ENCODE assay signal across 11 cellular contexts in genomic region chrX:3143043-3143799, GRCh38.
DNase-seq lines count a peak whose midpoint lies in the region; ATAC-seq and TF ChIP-seq lines count a peak whose summit lies in the region.
"Had no signal": no experiment of that assay in that cellular context is flagged by ENCODE, and none has a peak within 500 bp of the region (broad histone marks: within the 10 kb centered on the region; RNA-seq: fewer than 3 reads in every experiment).

No MANE protein-coding gene starts in this region.

- H3K9me3 Mint-ChIP-seq in activated CD8-positive, alpha-beta T cell treated with anti-CD3 and anti-CD28 coated beads, Interleukin-2, amount 10 ng/mL, durations not matched to agents 7 days and 5 days (ENCODE audit: insufficient read depth) = peaks cover 11% of the 10 kb centered on the region
- peaks cover 26 to 35% of the 10 kb centered on the region in 2 donors for H3K9me3 Mint-ChIP-seq in stimulated activated naive CD8-positive, alpha-beta T cell treated with anti-CD3 and anti-CD28 coated beads, Interleukin-15, amount 100 ng/mL, for 72 hours
- H3K9me3 Mint-ChIP-seq: GM23338 had no signal

- H3K27me3 ChIP-seq in foreskin keratinocyte = no peaks in the 10 kb centered on the region

- CTCF ChIA-PET in activated CD8-positive, alpha-beta T cell treated with anti-CD3 and anti-CD28 coated beads, Interleukin-2, amount 10 ng/mL, durations not matched to agents 7 days and 5 days (lab: Charles Lee) = no interaction called here

- POLR2A ChIA-PET in activated CD8-positive, alpha-beta T cell treated with anti-CD3 and anti-CD28 coated beads, Interleukin-2, amount 10 ng/mL, durations not matched to agents 7 days and 5 days (lab: Charles Lee) = no interaction called here

- in situ Hi-C loops in KBM-7 (cut with MboI; ENCODE audit: low pct_unique_long_range_greater_than_20kb, low sequenced_read_pairs) = no loop called here

- DNase-seq in stimulated activated CD4-positive, alpha-beta T cell treated with anti-CD3 and anti-CD28 coated beads, Interleukin-15, amount 100 ng/mL, for 24 hours = peak; percentile 3
- no peak for DNase-seq in stimulated activated CD4-positive, alpha-beta T cell treated with anti-CD3 and anti-CD28 coated beads, Interleukin-12 subunit alpha, Interleukin-12 subunit beta, amount 100 ng/mL, for 4 hours
- DNase-seq in KBM-7 (peak; percentile 48), T-helper 9 cell (no peak), foreskin keratinocyte (no peak)
- peak; percentile 19 for DNase-seq in activated CD8-positive, alpha-beta T cell treated with anti-CD3 and anti-CD28 coated beads, Interleukin-2, amount 10 ng/mL, durations not matched to agents 7 days and 5 days
- DNase-seq in stimulated activated naive CD8-positive, alpha-beta T cell treated with anti-CD3 and anti-CD28 coated beads, Interleukin-15, amount 100 ng/mL, for 72 hours = peak; percentile 1 to 9
- DNase-seq: NCI-H2081 treated with DMSO at 0.1 percent for 48 hours had no signal

- H3K4me3 Mint-ChIP-seq in activated CD8-positive, alpha-beta T cell treated with anti-CD3 and anti-CD28 coated beads, Interleukin-2, amount 10 ng/mL, durations not matched to agents 7 days and 5 days = no peak overlapping the region
- H3K4me3 Mint-ChIP-seq in stimulated activated naive CD8-positive, alpha-beta T cell treated with anti-CD3 and anti-CD28 coated beads, Interleukin-15, amount 100 ng/mL, for 72 hours = peak overlapping the region; percentile 74 to 76
- H3K4me3 Mint-ChIP-seq: GM23338, neural crest cell had no signal

- H3K4me1 ChIP-seq in foreskin keratinocyte = no peaks in the 10 kb centered on the region

- H3K27ac ChIP-seq in foreskin keratinocyte = no peak overlapping the region

- no peak for TF ChIP-seq CTCF in foreskin keratinocyte (conservative IDR thresholded peaks at IDR 0.05)

- H3K36me3 Mint-ChIP-seq in activated CD8-positive, alpha-beta T cell treated with anti-CD3 and anti-CD28 coated beads, Interleukin-2, amount 10 ng/mL, durations not matched to agents 7 days and 5 days (ENCODE audit: low read depth) = peaks cover 9% of the 10 kb centered on the region

- no peaks in the 10 kb centered on the region for H3K27me3 Mint-ChIP-seq in activated CD8-positive, alpha-beta T cell treated with anti-CD3 and anti-CD28 coated beads, Interleukin-2, amount 10 ng/mL, durations not matched to agents 7 days and 5 days (ENCODE audit: low read depth)
- peaks cover 10% of the 10 kb centered on the region for H3K27me3 Mint-ChIP-seq in stimulated activated naive CD8-positive, alpha-beta T cell treated with anti-CD3 and anti-CD28 coated beads, Interleukin-15, amount 100 ng/mL, for 72 hours

- ATAC-seq in activated CD8-positive, alpha-beta T cell treated with anti-CD3 and anti-CD28 coated beads, Interleukin-2, amount 10 ng/mL, durations not matched to agents 7 days and 5 days = peak; percentile 27
- peak; percentile 59 for ATAC-seq in stimulated activated naive CD8-positive, alpha-beta T cell treated with anti-CD3 and anti-CD28 coated beads, Interleukin-15, amount 100 ng/mL, for 72 hours
- ATAC-seq in GM21367 (IDR thresholded peaks at IDR 0.05; ENCODE audit: unreplicated experiment) (no peak), foreskin keratinocyte (no peak)
- ATAC-seq: GM23338 had no signal

- H3K27ac Mint-ChIP-seq in activated CD8-positive, alpha-beta T cell treated with anti-CD3 and anti-CD28 coated beads, Interleukin-2, amount 10 ng/mL, durations not matched to agents 7 days and 5 days = peak overlapping the region; percentile 81
- peak overlapping the region; percentile 68 to 91 for H3K27ac Mint-ChIP-seq in stimulated activated naive CD8-positive, alpha-beta T cell treated with anti-CD3 and anti-CD28 coated beads, Interleukin-15, amount 100 ng/mL, for 72 hours
- H3K27ac Mint-ChIP-seq: GM23338 had no signal

- H3K4me1 Mint-ChIP-seq in activated CD8-positive, alpha-beta T cell treated with anti-CD3 and anti-CD28 coated beads, Interleukin-2, amount 10 ng/mL, durations not matched to agents 7 days and 5 days (ENCODE audit: low read depth) = peaks cover 19% of the 10 kb centered on the region
- peaks cover 18% of the 10 kb centered on the region for H3K4me1 Mint-ChIP-seq in stimulated activated naive CD8-positive, alpha-beta T cell treated with anti-CD3 and anti-CD28 coated beads, Interleukin-15, amount 100 ng/mL, for 72 hours

Comparison
In these comparisons a context has a peak if more than half of its experiments do, and no peak if none do; other contexts are left out.
1. DNase-seq: peak in stimulated activated CD4-positive, alpha-beta T cell treated with anti-CD3 and anti-CD28 coated beads, Interleukin-15, amount 100 ng/mL, for 24 hours (single experiment), KBM-7 (single experiment), activated CD8-positive, alpha-beta T cell treated with anti-CD3 and anti-CD28 coated beads, Interleukin-2, amount 10 ng/mL, durations not matched to agents 7 days and 5 days (single experiment) and stimulated activated naive CD8-positive, alpha-beta T cell treated with anti-CD3 and anti-CD28 coated beads, Interleukin-15, amount 100 ng/mL, for 72 hours (2 of 2); none in stimulated activated CD4-positive, alpha-beta T cell treated with anti-CD3 and anti-CD28 coated beads, Interleukin-12 subunit alpha, Interleukin-12 subunit beta, amount 100 ng/mL, for 4 hours (single experiment), T-helper 9 cell (single experiment) and foreskin keratinocyte (0 of 2).
2. ATAC-seq: peak in activated CD8-positive, alpha-beta T cell treated with anti-CD3 and anti-CD28 coated beads, Interleukin-2, amount 10 ng/mL, durations not matched to agents 7 days and 5 days (single experiment) and stimulated activated naive CD8-positive, alpha-beta T cell treated with anti-CD3 and anti-CD28 coated beads, Interleukin-15, amount 100 ng/mL, for 72 hours (single experiment); none in GM21367 (single experiment) and foreskin keratinocyte (single experiment).